ENCODE assay signal across 1 cellular context in genomic region chr2:187520121-187520624, GRCh38.
TF ChIP-seq lines count a peak whose summit lies in the region.

No MANE protein-coding gene starts in this region.

TF ChIP-seq in HepG2, 621 proteins besides CTCF, POLR2A, EP300 and RAD21 (continued from another document):
- TF ChIP-seq YY1 (IDR thresholded peaks at IDR 0.05; ENCODE audit: insufficient read depth, insufficient replicate concordance, low read depth, low read length): peak; percentile 26
- 0 out of 2 replicates have a peak, but pooled peaks have one; percentile 51 for TF ChIP-seq CENPBD1 (CRISPR knock-in tag; IDR thresholded peaks at IDR 0.05; ENCODE audit: borderline replicate concordance, low read depth)
- peak; percentile 33; the same call in 1 of the 2 replicates for TF ChIP-seq IKZF5 (CRISPR knock-in tag; IDR thresholded peaks at IDR 0.05)
